ENCODE assay signal across 33 cellular contexts in the genomic region with DNA sequence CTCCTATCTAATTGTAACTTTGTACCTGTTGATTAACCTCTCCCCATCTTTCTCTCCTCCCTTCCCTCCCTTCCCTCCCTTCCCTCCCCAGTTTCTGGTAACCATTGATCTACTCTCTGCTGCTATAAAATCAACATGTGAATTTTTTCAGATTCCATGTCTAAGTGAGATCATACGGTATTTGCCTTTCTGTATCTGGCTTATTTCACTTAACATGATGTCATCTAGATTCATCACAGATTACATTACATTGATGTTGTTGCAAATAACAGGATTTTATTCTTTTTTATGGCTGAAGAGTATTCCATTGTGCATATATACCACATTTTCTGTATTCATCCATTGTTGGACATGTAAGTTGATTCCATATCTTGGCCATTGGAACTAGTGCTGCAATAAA.
"Had no signal": no experiment of that assay in that cellular context is flagged by ENCODE, and none has a peak within 500 bp of the region (broad histone marks: within the 10 kb centered on the region; RNA-seq: fewer than 3 reads in every experiment).

No MANE protein-coding gene starts in this region.

- H3K4me3 ChIP-seq: adrenal gland, ascending aorta, body of pancreas, breast epithelium, cardiac muscle cell had no signal

- H3K36me3 ChIP-seq: adrenal gland, ascending aorta, brain microvascular endothelial cell, breast epithelium, cardiac muscle cell had no signal

- H3K27me3 ChIP-seq: adrenal gland, ascending aorta, body of pancreas, brain microvascular endothelial cell, breast epithelium, cardiac muscle cell had no signal

- H3K4me1 ChIP-seq: adrenal gland, ascending aorta, body of pancreas, breast epithelium had no signal

- ATAC-seq: activated naive CD4-positive, alpha-beta T cell treated with anti-CD3 and anti-CD28 coated beads, Interleukin-2, amount 50 U/mL, for 72 hours; activated naive CD8-positive, alpha-beta T cell treated with anti-CD3 and anti-CD28 coated beads, Interleukin-2, amount 50 U/mL, for 24 hours; activated T-cell treated with anti-CD3 and anti-CD28 coated beads, Interleukin-2, amount 50 U/mL, for 4 hours; activated T-cell treated with anti-CD3 and anti-CD28 coated beads, Interleukin-2, amount 50 U/mL, for 72 hours; activated T-helper 17 cell treated with anti-CD3 and anti-CD28 coated beads, Interleukin-2, amount 50 U/mL, for 72 hours; body of pancreas had no signal

- H3K9me3 ChIP-seq: adrenal gland, ascending aorta, body of pancreas had no signal

- FAIRE-seq: astrocyte, bronchial epithelial cell had no signal

- H3K27ac ChIP-seq: adrenal gland, ascending aorta, body of pancreas, brain microvascular endothelial cell, breast epithelium, cardiac muscle cell had no signal

- DNase-seq: activated effector memory CD4-positive, alpha-beta T cell treated with anti-CD3 and anti-CD28 coated beads, Interleukin-2, amount 50 U/mL, for 16 hours; activated effector memory CD4-positive, alpha-beta T cell treated with Interleukin-2 at 50 U/mL for 16 hours; activated gamma-delta T cell; activated gamma-delta T cell treated with Interleukin-2 at 50 U/mL for 16 hours; activated naive CD4-positive, alpha-beta T cell; activated naive CD4-positive, alpha-beta T cell treated with anti-CD3 and anti-CD28 coated beads for 36 hours; activated naive CD4-positive, alpha-beta T cell treated with anti-CD3 and anti-CD28 coated beads, Interleukin-2, amount 10 ng/mL, durations not matched to agents 7 days and 5 days; activated naive CD4-positive, alpha-beta T cell treated with anti-CD3 and anti-CD28 coated beads, Interleukin-2, amount 50 U/mL, for 16 hours; activated naive CD4-positive, alpha-beta T cell treated with Interleukin-2 at 50 U/mL for 16 hours; activated naive CD8-positive, alpha-beta T cell treated with anti-CD3 and anti-CD28 coated beads for 36 hours; activated naive CD8-positive, alpha-beta T cell treated with anti-CD3 and anti-CD28 coated beads, Interleukin-2, amount 10 ng/mL, durations not matched to agents 7 days and 5 days; activated naive CD8-positive, alpha-beta T cell treated with anti-CD3 and anti-CD28 coated beads, Interleukin-2, amount 50 U/mL, for 24 hours; activated T-cell treated with anti-CD3 and anti-CD28 coated beads, Interleukin-2, amount 50 U/mL, for 24 hours; activated T-cell treated with anti-CD3 and anti-CD28 coated beads, Interleukin-2, amount 50 U/mL, for 4 hours; activated T-cell treated with anti-CD3 and anti-CD28 coated beads, Interleukin-2, amount 50 U/mL, for 48 hours; activated T-cell treated with anti-CD3 and anti-CD28 coated beads, Interleukin-2, amount 50 U/mL, for 72 hours; adrenal gland; amniotic stem cell; amygdala; anterior cingulate cortex; aorta; body of pancreas; brain microvascular endothelial cell; caudate nucleus; central memory CD4-positive, alpha-beta T cell; cerebellar nuclear complex had no signal
